In the genomic region with DNA sequence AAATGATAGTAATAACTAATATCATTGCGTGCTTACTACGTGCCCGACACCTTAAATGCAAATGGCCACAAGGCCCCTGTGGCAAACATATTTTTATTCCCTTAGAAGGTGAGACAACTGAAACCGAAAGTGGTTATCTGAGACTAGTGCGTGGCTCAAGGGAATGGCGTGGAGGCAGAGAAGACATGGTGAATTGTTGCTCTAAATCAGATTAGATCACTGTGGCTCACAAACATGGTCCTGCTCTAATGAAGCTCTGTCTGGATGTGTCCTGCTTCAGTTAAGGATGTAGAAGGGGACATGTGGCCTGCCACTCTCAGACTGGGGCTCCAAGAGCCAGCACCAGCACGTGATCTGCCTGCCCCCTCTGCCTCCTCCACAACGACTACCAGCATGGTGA, we compare ENCODE assay signal across 22 cellular contexts.
A peak's percentile ranks its signal among the peaks of the same experiment; 100 is the strongest.
DNase-seq lines count a peak whose midpoint lies in the region; ATAC-seq and TF ChIP-seq lines count a peak whose summit lies in the region.
"Had no signal": no experiment of that assay in that cellular context is flagged by ENCODE, and none has a peak within 500 bp of the region (broad histone marks: within the 10 kb centered on the region; RNA-seq: fewer than 3 reads in every experiment).

No MANE protein-coding gene starts in this region.

- TF ChIP-seq CTCF in DND-41 (IDR thresholded peaks at IDR 0.05; ENCODE audit: borderline replicate concordance, extremely low read depth, low read length, poor library complexity, severe bottlenecking) (no peak), WTC11 (IDR thresholded peaks at IDR 0.05) (no peak)

- no peaks in the 10 kb centered on the region for H3K36me3 ChIP-seq in DND-41 (ENCODE audit: insufficient read depth, low read length)

- DNase-seq in DND-41 (no peak), Daoy (ENCODE audit: low read depth) (peak; percentile 26), OCI-M1 (lab: John Stamatoyannopoulos, UW) (peak; percentile 33), islet precursor cell (peak; percentile 44), AG08396 (ENCODE audit: low spot score) (no peak), kidney glomerular epithelial cell (lab: John Stamatoyannopoulos, UW) (no peak), WTC11 (ENCODE audit: low spot score) (no peak)
- DNase-seq: ACHN; AML-193; Caco-2; CD4-positive, alpha-beta T cell; DMS153; DMS79; EL; GOT3; H7; HFFc6; IMR-90 had no signal

- H3K4me1 ChIP-seq in DND-41 (ENCODE audit: insufficient read depth, low read length) = no peaks in the 10 kb centered on the region
- H3K4me1 ChIP-seq: Caco-2 had no signal

- H2AFZ ChIP-seq in DND-41 (ENCODE audit: low read depth, low read length) = no peak overlapping the region

- H3K9me3 ChIP-seq in DND-41 (ENCODE audit: insufficient read depth, low read length, severe bottlenecking) = no peaks in the 10 kb centered on the region
- H3K9me3 ChIP-seq: Caco-2 had no signal

- H3K79me2 ChIP-seq in DND-41 (ENCODE audit: insufficient read depth, low read length) = no peaks in the 10 kb centered on the region

- no peaks in the 10 kb centered on the region for H3K27me3 Mint-ChIP-seq in WTC11 (ENCODE audit: low read depth)
- H3K27me3 Mint-ChIP-seq: CD4-positive, alpha-beta T cell had no signal

- no peaks in the 10 kb centered on the region for H3K4me1 Mint-ChIP-seq in WTC11

- no peaks in the 10 kb centered on the region for H4K20me1 ChIP-seq in DND-41 (ENCODE audit: insufficient read depth, low read length)

- peak; percentile 42; the same call in 1 of the 3 replicates for ATAC-seq in DND-41 (ENCODE audit: insufficient read depth, low read depth)
- no peak for ATAC-seq in HG02884 (IDR thresholded peaks at IDR 0.05; ENCODE audit: unreplicated experiment)
- no peak for ATAC-seq in WTC11
- ATAC-seq: GM12878, HCT116 had no signal

- H3K4me2 ChIP-seq in DND-41 (ENCODE audit: insufficient read depth, low read length) = no peak overlapping the region

- H3K27ac ChIP-seq in DND-41 (ENCODE audit: low read length) = no peak overlapping the region
- H3K27ac ChIP-seq: C4-2B had no signal

- H3K27ac Mint-ChIP-seq in WTC11 = no peak overlapping the region
- H3K27ac Mint-ChIP-seq: CD4-positive, alpha-beta T cell; HFFc6 had no signal

- CTCF ChIA-PET in WTC11 (lab: Charles Lee) = interaction anchor here (1.1 kb wide), 1 partner anchor 161 kb away, joined by 3 read pairs; no protein-coding TSS in a partner anchor

- no peak overlapping the region for H3K4me3 Mint-ChIP-seq in WTC11
- H3K4me3 Mint-ChIP-seq: CD4-positive, alpha-beta T cell; HFFc6 had no signal

- POLR2A ChIA-PET in WTC11 (lab: Charles Lee) = no interaction called here

- no peaks in the 10 kb centered on the region for H3K27me3 ChIP-seq in DND-41 (ENCODE audit: insufficient read depth, low read length, poor library complexity)

- no peaks in the 10 kb centered on the region for H3K36me3 Mint-ChIP-seq in WTC11

- H3K9me3 Mint-ChIP-seq in WTC11 = no peaks in the 10 kb centered on the region
- H3K9me3 Mint-ChIP-seq: CD4-positive, alpha-beta T cell; HFFc6 had no signal

- H3K4me3 ChIP-seq in DND-41 (ENCODE audit: low read depth in 1 of 2, low read length in 2 of 2) = no peak overlapping the region
- H3K4me3 ChIP-seq: GM12878 had no signal

- H3K9ac ChIP-seq in DND-41 (ENCODE audit: low read depth, low read length) = no peak overlapping the region

TF ChIP-seq in WTC11, 78 proteins besides CTCF, POLR2A, EP300 and RAD21:
- no peak for TF ChIP-seq NFE2L1 (CRISPR knock-in tag; IDR thresholded peaks at IDR 0.05)
- no peak for TF ChIP-seq GTF2I (CRISPR knock-in tag; conservative IDR thresholded peaks at IDR 0.05)
- TF ChIP-seq SOX15 (CRISPR knock-in tag; IDR thresholded peaks at IDR 0.05) = no peak
TF ChIP-seq in WTC11: peak in this region for 0.

Comparison
In these comparisons a context has a peak if more than half of its experiments do, and no peak if none do; other contexts are left out.
1. DNase-seq: peak in Daoy (single experiment), OCI-M1 (single experiment) and islet precursor cell (single experiment); none in DND-41 (single experiment), AG08396 (single experiment), kidney glomerular epithelial cell (single experiment) and WTC11 (single experiment).